Comparison of ENCODE assay signal across 28 cellular contexts in the genomic region with DNA sequence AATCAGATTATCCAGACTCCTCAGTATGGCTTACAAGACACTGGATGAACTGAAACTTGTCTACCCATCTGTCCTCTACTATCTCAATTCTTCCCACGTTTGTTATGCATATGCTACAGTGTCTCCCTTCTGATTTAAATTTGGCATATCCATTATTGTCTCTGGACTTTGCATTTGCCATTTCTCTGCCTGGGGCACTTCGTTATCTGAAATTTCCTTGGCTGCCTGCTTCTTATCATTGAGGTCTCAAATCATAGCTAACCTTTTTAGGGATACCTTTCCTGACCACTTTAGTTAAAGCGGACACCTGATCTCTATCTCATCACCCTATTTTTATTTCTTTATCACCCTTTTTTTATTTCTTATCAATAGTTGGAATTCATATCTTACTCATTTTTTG.
"Had no signal": no experiment of that assay in that cellular context is flagged by ENCODE, and none has a peak within 500 bp of the region (broad histone marks: within the 10 kb centered on the region; RNA-seq: fewer than 3 reads in every experiment).

No MANE protein-coding gene starts in this region.

- H3K4me1 ChIP-seq: ascending aorta, breast epithelium, esophagus squamous epithelium, gastroesophageal sphincter, heart right ventricle had no signal

- H3K36me3 ChIP-seq: ascending aorta, breast epithelium, esophagus squamous epithelium, gastroesophageal sphincter, heart right ventricle had no signal

- ATAC-seq: activated CD4-positive, alpha-beta T cell treated with anti-CD3 and anti-CD28 coated beads for 36 hours; activated CD8-positive, alpha-beta memory T cell treated with anti-CD3 and anti-CD28 coated beads, Interleukin-2, amount 10 ng/mL, durations not matched to agents 7 days and 5 days; activated CD8-positive, alpha-beta T cell treated with anti-CD3 and anti-CD28 coated beads, Interleukin-2, amount 10 ng/mL, durations not matched to agents 7 days and 5 days; activated naive CD4-positive, alpha-beta T cell treated with anti-CD3 and anti-CD28 coated beads, Interleukin-2, amount 50 U/mL, for 72 hours; activated T-cell treated with anti-CD3 and anti-CD28 coated beads, Interleukin-2, amount 50 U/mL, for 72 hours; effector memory CD8-positive, alpha-beta T cell; gastroesophageal sphincter; heart right ventricle; T-helper 17 cell had no signal

- H3K4me3 ChIP-seq: ascending aorta, breast epithelium, coronary artery, esophagus squamous epithelium, gastroesophageal sphincter, heart right ventricle had no signal

- H3K9me3 ChIP-seq: ascending aorta, breast epithelium, esophagus squamous epithelium, gastroesophageal sphincter, heart right ventricle had no signal

- H3K27ac ChIP-seq: ascending aorta, breast epithelium, coronary artery, esophagus squamous epithelium, gastroesophageal sphincter, heart right ventricle had no signal

- H3K27me3 ChIP-seq: ascending aorta, breast epithelium, esophagus squamous epithelium, gastroesophageal sphincter had no signal

- DNase-seq: activated CD4-positive, alpha-beta memory T cell treated with anti-CD3 and anti-CD28 coated beads for 36 hours; activated CD4-positive, alpha-beta T cell treated with anti-CD3 and anti-CD28 coated beads for 36 hours; activated CD4-positive, alpha-beta T cell treated with anti-CD3 and anti-CD28 coated beads, Interleukin-2, amount 10 ng/mL, durations not matched to agents 24 days and 14 days; activated CD4-positive, CD25-positive, alpha-beta regulatory T cell; activated CD4-positive, CD25-positive, alpha-beta regulatory T cell treated with anti-CD3 and anti-CD28 coated beads, Interleukin-2, amount 50 U/mL, for 72 hours; activated CD8-positive, alpha-beta memory T cell treated with anti-CD3 and anti-CD28 coated beads, Interleukin-2, amount 10 ng/mL, durations not matched to agents 7 days and 5 days; activated CD8-positive, alpha-beta memory T cell treated with anti-CD3 and anti-CD28 coated beads, Interleukin-2, amount 50 U/mL, for 4 hours; activated CD8-positive, alpha-beta T cell treated with anti-CD3 and anti-CD28 coated beads, Interleukin-2, amount 10 ng/mL, durations not matched to agents 7 days and 5 days; activated gamma-delta T cell; activated naive CD4-positive, alpha-beta T cell; activated naive CD4-positive, alpha-beta T cell treated with anti-CD3 and anti-CD28 coated beads, Interleukin-2, amount 10 ng/mL, durations not matched to agents 7 days and 5 days; activated naive CD8-positive, alpha-beta T cell treated with anti-CD3 and anti-CD28 coated beads, Interleukin-2, amount 10 ng/mL, durations not matched to agents 7 days and 5 days; activated T-cell treated with anti-CD3 and anti-CD28 coated beads, Interleukin-2, amount 50 U/mL, for 24 hours; activated T-cell treated with anti-CD3 and anti-CD28 coated beads, Interleukin-2, amount 50 U/mL, for 72 hours; dermis blood vessel endothelial cell; effector CD4-positive, alpha-beta T cell; effector memory CD8-positive, alpha-beta T cell; esophagus squamous epithelium; foreskin melanocyte; heart right ventricle; T-helper 1 cell; T-helper 17 cell; T1000 had no signal
